ENCODE assay signal across 27 cellular contexts in the genomic region with DNA sequence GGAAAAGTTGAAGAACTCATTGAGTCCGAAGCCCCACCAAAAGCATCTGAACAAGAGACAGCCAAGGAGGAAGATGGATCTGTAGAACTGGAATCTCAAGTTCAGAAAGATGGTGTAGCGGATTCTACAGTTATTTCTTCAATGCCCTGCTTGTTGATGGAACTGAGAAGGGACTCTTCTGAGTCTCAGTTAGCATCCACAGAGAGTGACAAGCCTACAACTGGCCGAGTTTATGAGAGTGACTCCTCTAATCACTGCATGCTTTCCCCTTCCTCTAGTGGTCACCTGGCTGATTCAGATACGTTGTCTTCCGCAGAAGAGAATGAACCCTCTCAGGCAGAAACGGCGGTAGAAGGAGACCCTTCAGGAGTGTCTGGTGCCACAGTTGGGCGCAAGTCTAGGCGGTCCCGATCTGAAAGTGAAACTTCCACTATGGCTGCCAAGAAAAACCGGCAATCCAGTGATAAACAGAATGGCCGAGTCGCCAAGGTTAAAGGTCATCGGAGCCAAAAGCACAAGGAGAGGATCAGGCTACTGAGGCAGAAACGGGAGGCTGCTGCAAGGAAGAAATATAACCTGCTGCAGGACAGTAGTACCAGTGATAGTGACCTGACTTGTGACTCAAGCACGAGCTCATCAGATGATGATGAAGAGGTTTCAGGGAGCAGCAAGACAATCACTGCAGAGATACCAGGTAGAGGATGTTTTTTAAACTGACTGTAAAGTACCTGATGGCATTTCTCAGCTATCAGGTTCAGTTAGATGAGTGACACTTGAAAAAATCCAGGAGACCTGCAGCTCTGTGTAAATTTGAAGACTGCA.
DNase-seq lines count a peak whose midpoint lies in the region; ATAC-seq, FAIRE-seq and TF ChIP-seq lines count a peak whose summit lies in the region.
"Had no signal": no experiment of that assay in that cellular context is flagged by ENCODE, and none has a peak within 500 bp of the region (broad histone marks: within the 10 kb centered on the region; RNA-seq: fewer than 3 reads in every experiment).

No MANE protein-coding gene starts in this region.

- no peak overlapping the region for H3K4me3 Mint-ChIP-seq in stimulated activated naive CD8-positive, alpha-beta T cell treated with anti-CD3 and anti-CD28 coated beads, Interleukin-15, Interleukin-2, amounts not matched to agents 100 ng/mL and 50 ng/mL, for 24 hours
- no peak overlapping the region for H3K4me3 Mint-ChIP-seq in stimulated activated naive CD8-positive, alpha-beta T cell treated with anti-CD3 and anti-CD28 coated beads, Interleukin-15, amount 100 ng/mL, for 72 hours
- H3K4me3 Mint-ChIP-seq: CD8-positive, alpha-beta memory T cell; nephron had no signal

- no peak for TF ChIP-seq POLR2A in uterus (IDR thresholded peaks at IDR 0.05)

- H3K27ac ChIP-seq in heart right ventricle (peak overlapping the region in 4 of 10 donors; percentile 15 to 45 (median 29)), small intestine (ENCODE audit: low read depth in 1 of 2, low read length in 1 of 2) (peak overlapping the region in 1 of 2 donors; percentile 11), uterus (no peak overlapping the region)
- H3K27ac ChIP-seq: parathyroid adenoma had no signal

- no peaks in the 10 kb centered on the region for H3K27me3 Mint-ChIP-seq in stimulated activated naive CD8-positive, alpha-beta T cell treated with anti-CD3 and anti-CD28 coated beads, Interleukin-15, Interleukin-2, amounts not matched to agents 100 ng/mL and 50 ng/mL, for 24 hours
- no peaks in the 10 kb centered on the region for H3K27me3 Mint-ChIP-seq in stimulated activated naive CD8-positive, alpha-beta T cell treated with anti-CD3 and anti-CD28 coated beads, Interleukin-15, amount 100 ng/mL, for 72 hours
- H3K27me3 Mint-ChIP-seq: CD8-positive, alpha-beta memory T cell had no signal

- H3K27me3 ChIP-seq in heart right ventricle (no peaks in the 10 kb centered on the region), small intestine (ENCODE audit: control insufficient read depth in 2 of 2, insufficient read depth in 2 of 2, low read length in 2 of 2) (no peaks in the 10 kb centered on the region), uterus (no peaks in the 10 kb centered on the region)
- H3K27me3 ChIP-seq: upper lobe of left lung had no signal

- no peaks in the 10 kb centered on the region for H3K9me3 ChIP-seq in heart right ventricle
- H3K9me3 ChIP-seq in small intestine (ENCODE audit: control insufficient read depth, low read depth), result no peaks in the 10 kb centered on the region
- H3K9me3 ChIP-seq in uterus, result no peaks in the 10 kb centered on the region
- H3K9me3 ChIP-seq: upper lobe of left lung had no signal

- peaks cover 0 to 63% (median 29%) of the 10 kb centered on the region in 9 donors for H3K4me1 ChIP-seq in heart right ventricle
- H3K4me1 ChIP-seq in small intestine (ENCODE audit: control insufficient read depth in 2 of 2, insufficient read depth in 1 of 2, low read depth in 1 of 2, low read length in 1 of 2), result peaks cover 0 to 2% of the 10 kb centered on the region in 2 donors
- no peaks in the 10 kb centered on the region for H3K4me1 ChIP-seq in uterus
- H3K4me1 ChIP-seq: parathyroid adenoma had no signal

- peak overlapping the region; percentile 59 for H3K27ac Mint-ChIP-seq in stimulated activated naive CD8-positive, alpha-beta T cell treated with anti-CD3 and anti-CD28 coated beads, Interleukin-15, Interleukin-2, amounts not matched to agents 100 ng/mL and 50 ng/mL, for 24 hours
- no peak overlapping the region for H3K27ac Mint-ChIP-seq in stimulated activated naive CD8-positive, alpha-beta T cell treated with anti-CD3 and anti-CD28 coated beads, Interleukin-15, amount 100 ng/mL, for 72 hours
- H3K27ac Mint-ChIP-seq: nephron had no signal

- H3K4me3 ChIP-seq in heart right ventricle, result peak overlapping the region in 6 of 10 donors; percentile 8 to 33 (median 20)
- H3K4me3 ChIP-seq in small intestine (ENCODE audit: low read depth in 1 of 2, low read length in 2 of 2), result peak overlapping the region in 1 of 2 donors; percentile 33
- H3K4me3 ChIP-seq in uterus, result no peak overlapping the region
- H3K4me3 ChIP-seq: GM12878, SK-N-MC, upper lobe of left lung had no signal

- peaks cover 0 to 38% (median 0%) of the 10 kb centered on the region in 9 donors for H3K36me3 ChIP-seq in heart right ventricle
- H3K36me3 ChIP-seq in small intestine (ENCODE audit: control insufficient read depth in 2 of 2, insufficient read depth in 2 of 2, low read length in 2 of 2), result peaks cover 7 to 8% of the 10 kb centered on the region in 2 donors
- H3K36me3 ChIP-seq in uterus, result no peaks in the 10 kb centered on the region

- peak; percentile 44 to 54 for ATAC-seq in activated CD4-positive, CD25-positive, alpha-beta regulatory T cell treated with anti-CD3 and anti-CD28 coated beads, Interleukin-2, amount 50 U/mL, for 24 hours
- no peak for ATAC-seq in stimulated activated naive CD8-positive, alpha-beta T cell treated with anti-CD3 and anti-CD28 coated beads, Interleukin-15, amount 100 ng/mL, for 72 hours
- peak in 7 of 8 donors; percentile 55 to 76 (median 69) for ATAC-seq in heart right ventricle
- ATAC-seq: GM12878 had no signal

- FAIRE-seq in small intestine (lab: Jason Lieb, UNC), result no peak
- FAIRE-seq: GM12878 had no signal

- intact Hi-C loops in heart right ventricle (cut with DNase I), result loop anchor here in 3 of 10 donors (2.0 to 10.0 kb wide), 3 partner anchors 41 to 49 kb away; a partner anchor contains a TSS
- intact Hi-C loops in uterus (cut with DNase I; ENCODE audit: low total_unique reads), result no loop called here

- no peak for TF ChIP-seq CTCF in heart right ventricle (IDR thresholded peaks at IDR 0.05)
- no peak for TF ChIP-seq CTCF in uterus (IDR thresholded peaks at IDR 0.05)

- H3K9me3 Mint-ChIP-seq in stimulated activated naive CD8-positive, alpha-beta T cell treated with anti-CD3 and anti-CD28 coated beads, Interleukin-15, Interleukin-2, amounts not matched to agents 100 ng/mL and 50 ng/mL, for 24 hours, result no peaks in the 10 kb centered on the region
- H3K9me3 Mint-ChIP-seq in stimulated activated naive CD8-positive, alpha-beta T cell treated with anti-CD3 and anti-CD28 coated beads, Interleukin-15, amount 100 ng/mL, for 72 hours, result no peaks in the 10 kb centered on the region
- H3K9me3 Mint-ChIP-seq: CD8-positive, alpha-beta memory T cell; nephron had no signal

- H3K36me3 Mint-ChIP-seq in stimulated activated naive CD8-positive, alpha-beta T cell treated with anti-CD3 and anti-CD28 coated beads, Interleukin-15, Interleukin-2, amounts not matched to agents 100 ng/mL and 50 ng/mL, for 24 hours (ENCODE audit: low read depth), result peaks cover 48% of the 10 kb centered on the region

- DNase-seq in activated CD4-positive, CD25-positive, alpha-beta regulatory T cell treated with anti-CD3 and anti-CD28 coated beads, Interleukin-2, amount 50 U/mL, for 72 hours, result no peak
- no peak for DNase-seq in stimulated activated naive CD8-positive, alpha-beta T cell treated with anti-CD3 and anti-CD28 coated beads, Interleukin-15, amount 100 ng/mL, for 72 hours
- DNase-seq in heart right ventricle, result peak in 1 of 2 donors; percentile 55
- DNase-seq in small intestine, result peak; percentile 44
- DNase-seq in uterus, result no peak
- DNase-seq in islet precursor cell, result no peak
- DNase-seq: 8988T; activated CD4-positive, CD25-positive, alpha-beta regulatory T cell; activated effector memory CD4-positive, alpha-beta T cell treated with anti-CD3 and anti-CD28 coated beads, Interleukin-2, amount 50 U/mL, for 16 hours; AML-193; aorta; CD8-positive, alpha-beta memory T cell; cerebellar nuclear complex; DMS79 treated with DMSO at 0.1 percent for 48 hours; HCEC 1CT; KG1; midbrain; NCI-H146; NCI-H510A; T-helper 9 cell; upper lobe of left lung had no signal

- 58 to 62% methylated on average over 16 of the region's 16 CpGs for WGBS in heart right ventricle, 2 donors
- WGBS in small intestine, 3 donors, result 69 to 88% (median 71%) methylated on average over 16 of the region's 16 CpGs

- peaks cover 92% of the 10 kb centered on the region for H3K4me1 Mint-ChIP-seq in stimulated activated naive CD8-positive, alpha-beta T cell treated with anti-CD3 and anti-CD28 coated beads, Interleukin-15, Interleukin-2, amounts not matched to agents 100 ng/mL and 50 ng/mL, for 24 hours (ENCODE audit: low read depth)
- peaks cover 76% of the 10 kb centered on the region for H3K4me1 Mint-ChIP-seq in stimulated activated naive CD8-positive, alpha-beta T cell treated with anti-CD3 and anti-CD28 coated beads, Interleukin-15, amount 100 ng/mL, for 72 hours
- H3K4me1 Mint-ChIP-seq: nephron had no signal

Comparison
In these comparisons a context has a peak if more than half of its experiments do, and no peak if none do; other contexts are left out.
1. H3K4me3 ChIP-seq: peak in heart right ventricle (6 of 10); none in uterus (0 of 2).